Comparison of ENCODE assay signal across 8 cellular contexts in the genomic region with DNA sequence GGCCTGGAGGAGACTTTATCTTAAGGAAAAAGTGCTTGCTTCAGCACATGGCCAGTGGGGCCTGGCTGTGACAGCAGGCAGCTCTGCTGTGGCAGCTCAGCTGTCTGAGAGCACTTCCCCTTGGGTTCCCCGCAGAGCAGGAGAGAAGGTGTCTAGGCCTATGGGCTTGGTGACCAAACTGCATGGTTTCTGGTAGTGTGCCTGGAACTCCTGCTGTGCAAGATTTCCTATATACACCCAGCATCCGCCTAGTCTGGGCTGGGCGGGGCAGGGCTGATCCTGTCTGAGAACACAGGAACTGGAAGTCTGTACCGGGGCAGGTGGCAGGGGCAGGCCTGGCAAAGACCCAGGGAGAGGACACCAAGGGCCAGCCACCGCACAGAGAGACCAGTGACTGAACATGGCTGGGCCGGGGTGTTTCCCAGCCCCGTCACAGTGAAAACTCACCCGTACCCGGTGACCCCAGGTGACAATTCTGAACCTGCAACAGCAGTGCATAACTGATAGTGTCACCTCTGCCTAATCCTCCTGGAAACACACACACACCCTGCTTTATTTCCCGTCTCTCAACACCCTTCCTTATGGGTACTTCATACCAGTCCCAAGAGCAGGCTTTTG. TPM values are rescaled to one million over a fixed set of nuclear protein-coding genes. Genes with fewer than 3 reads are reported as not detected.
A peak's percentile ranks its signal among the peaks of the same experiment; 100 is the strongest.
DNase-seq lines count a peak whose midpoint lies in the region; ATAC-seq and TF ChIP-seq lines count a peak whose summit lies in the region.

No MANE protein-coding gene starts in this region.

- H3K56ac ChIP-seq in IMR-90 (ENCODE audit: extremely low read depth, insufficient read depth, low read length) = no peak overlapping the region

- H2BK120ac ChIP-seq in IMR-90 (ENCODE audit: low read depth, low read length) = no peak overlapping the region

- H2AK5ac ChIP-seq in IMR-90 (ENCODE audit: low read depth, low read length) = peak overlapping the region; percentile 43; the same call in 1 of the 2 replicates

- H3K9ac ChIP-seq in IMR-90 (ENCODE audit: low read depth, low read length) = no peak overlapping the region

- in situ Hi-C loops in IMR-90 (cut with MboI; ENCODE audit: low sequenced_read_pairs) = no loop called here

- H4K20me1 ChIP-seq in IMR-90 (ENCODE audit: insufficient read depth, low read length) = peaks cover 6% of the 10 kb centered on the region

- H3K4me1 ChIP-seq in IMR-90 (ENCODE audit: control insufficient read depth, insufficient read depth, low read length) (peaks cover 18% of the 10 kb centered on the region), cardiac muscle cell (ENCODE audit: low read depth) (peaks cover 14% of the 10 kb centered on the region), spleen (peaks cover 40 to 99% (median 85%) of the 10 kb centered on the region in 6 donors)

- no peak overlapping the region for H3K18ac ChIP-seq in IMR-90 (ENCODE audit: low read depth, low read length)

- H3K79me1 ChIP-seq in IMR-90 (ENCODE audit: low read depth in 1 of 2, low read length in 2 of 2) = peaks cover 15 to 72% of the 10 kb centered on the region in 2 experiments; a peak in 3 of 4 replicates

- peak; percentile 55 for ATAC-seq in GM21381 (IDR thresholded peaks at IDR 0.05; ENCODE audit: unreplicated experiment)
- no peak for ATAC-seq in IMR-90 (ENCODE audit: low read depth)

- H3K9me1 ChIP-seq in IMR-90 (ENCODE audit: insufficient read depth, low read length) = peaks cover 26% of the 10 kb centered on the region

- dilution Hi-C loops in IMR-90 (cut with HindIII; ENCODE audit: low sequenced_read_pairs, unreplicated experiment) = no loop called here

- CTCF ChIA-PET in IMR-90 (lab: Yijun Ruan, JAX) = no interaction called here

- WGBS in IMR-90 (ENCODE audit: extremely low coverage in 2 of 2, insufficient read length in 1 of 2), 2 experiments = 87% methylated on average over 4 of the region's 10 CpGs; no CpG with 5 or more reads in 1 of the 2 experiments
- WGBS in spleen, 5 donors = 30 to 41% (median 34%) methylated on average over 10 of the region's 10 CpGs

- H2BK20ac ChIP-seq in IMR-90 (ENCODE audit: low read depth, low read length) = no peak overlapping the region

- H3K9me3 ChIP-seq in IMR-90 (ENCODE audit: control insufficient read depth, insufficient read depth, low read length) (no peaks in the 10 kb centered on the region), cardiac muscle cell (ENCODE audit: low read depth) (no peaks in the 10 kb centered on the region), spleen (no peaks in the 10 kb centered on the region)

- H4K91ac ChIP-seq in IMR-90 (ENCODE audit: insufficient read depth, low read depth, low read length) = no peak overlapping the region; the same call in 1 of the 2 replicates

- no peak overlapping the region for H2BK5ac ChIP-seq in IMR-90 (ENCODE audit: low read depth, low read length, poor library complexity, severe bottlenecking)

- H3K4me3 ChIP-seq in GM12864 (ENCODE audit: low read depth, low read length) = no peak overlapping the region
- no peak overlapping the region for H3K4me3 ChIP-seq in IMR-90 (ENCODE audit: insufficient read depth, low read depth, low read length)
- H3K4me3 ChIP-seq in cardiac muscle cell = no peak overlapping the region
- H3K4me3 ChIP-seq in spleen = peak overlapping the region in 1 of 8 donors; percentile 11

- H3K4ac ChIP-seq in IMR-90 (ENCODE audit: low read depth, low read length) = no peak overlapping the region; the same call in 1 of the 2 replicates

- no peak overlapping the region for H3K14ac ChIP-seq in IMR-90 (replicated peaks; ENCODE audit: low read depth, low read length)

- H3K27me3 ChIP-seq in IMR-90 (ENCODE audit: control insufficient read depth, insufficient read depth, low read length) = no peaks in the 10 kb centered on the region
- H3K27me3 ChIP-seq in cardiac muscle cell = no peaks in the 10 kb centered on the region
- no peaks in the 10 kb centered on the region for H3K27me3 ChIP-seq in spleen (replicated peaks in 1 of 7)

- no peak overlapping the region for H3K4me2 ChIP-seq in IMR-90 (ENCODE audit: low read depth, low read length)

- no peaks in the 10 kb centered on the region for H3K36me3 ChIP-seq in IMR-90 (ENCODE audit: control insufficient read depth, insufficient read depth, low read length)
- no peaks in the 10 kb centered on the region for H3K36me3 ChIP-seq in cardiac muscle cell
- no peaks in the 10 kb centered on the region for H3K36me3 ChIP-seq in spleen

- H2AK9ac ChIP-seq in IMR-90 (replicated peaks; ENCODE audit: low read depth, low read length, poor library complexity) = no peak overlapping the region

- DNase-seq in GM12864 (ENCODE audit: low read depth) (peak; percentile 74), IMR-90 (no peak), T-helper 22 cell (ENCODE audit: low read depth) (peak; percentile 6), cardiac muscle cell (ENCODE audit: low read depth in 1 of 2, low spot score in 1 of 2) (peak in 1 of 2 donors; percentile 34), spleen (peak; percentile 90), kidney glomerular epithelial cell (lab: John Stamatoyannopoulos, UW) (no peak), cerebellar nuclear complex (lab: John Stamatoyannopoulos, UW) (no peak)

- no peak overlapping the region for H2BK15ac ChIP-seq in IMR-90 (ENCODE audit: low read depth, low read length)

- H4K5ac ChIP-seq in IMR-90 (ENCODE audit: low read depth, low read length) = no peak overlapping the region

- H3K23ac ChIP-seq in IMR-90 (ENCODE audit: low read depth, low read length) = peak overlapping the region; percentile 48; the same call in 1 of the 2 replicates

- POLR2A ChIA-PET in IMR-90 (lab: Charles Lee; ENCODE audit: unreplicated experiment) = no interaction called here

- TF ChIP-seq POLR2A in IMR-90 (IDR thresholded peaks at IDR 0.05; ENCODE audit: low read depth, low read length) (no peak), spleen (IDR thresholded peaks at IDR 0.05) (no peak)

- no TSS peak for BruUV-seq in IMR-90 (replicated peaks; lab: Mats Ljungman, UMichigan)

- H2AFZ ChIP-seq in IMR-90 (replicated peaks; ENCODE audit: low read length, poor library complexity) = no peak overlapping the region

- peak overlapping the region in 1 of 2 experiments; percentile 11; a peak in 1 of 4 replicates for H4K8ac ChIP-seq in IMR-90 (ENCODE audit: low read depth in 2 of 2, low read length in 2 of 2)

- intact Hi-C loops in IMR-90 (cut with micrococcal nuclease) = no loop called here
- intact Hi-C loops in spleen (cut with DNase I; ENCODE audit: low total_unique reads) = no loop called here

- TF ChIP-seq CTCF in GM12864 (IDR thresholded peaks at IDR 0.05; ENCODE audit: low read depth, low read length, missing control alignments) (no peak), IMR-90 (conservative IDR thresholded peaks at IDR 0.05; ENCODE audit: low read depth, low read length) (no peak), cardiac muscle cell (IDR thresholded peaks at IDR 0.05; ENCODE audit: low read depth, low read length) (no peak), spleen (IDR thresholded peaks at IDR 0.05 in 8 of 11, conservative IDR thresholded peaks at IDR 0.05 in 3 of 11) (no peak)

- no peak for TF ChIP-seq RAD21 in IMR-90 (IDR thresholded peaks at IDR 0.05; ENCODE audit: low read length)

- H3K27ac ChIP-seq in IMR-90 (ENCODE audit: insufficient read depth, low read length) (no peak overlapping the region), cardiac muscle cell (peak overlapping the region; percentile 66), spleen (peak overlapping the region; percentile 48 to 90 (median 78))

TF ChIP-seq in IMR-90, 13 proteins besides CTCF, POLR2A, EP300 and RAD21:
- TF ChIP-seq RFX5 (IDR thresholded peaks at IDR 0.05; ENCODE audit: low read depth, low read length) (no peak), FOS (IDR thresholded peaks at IDR 0.05; ENCODE audit: low read depth, low read length) (no peak)

RNA-seq across cellular contexts. Expression of a gene that starts 39.3 kb away (rescaled TPM):
- total RNA-seq in IMR-90 (2012; rRNA removed) (48.8 and 61.4 TPM in 2 replicates), cardiac muscle cell (22.8 and 54.8 TPM in 2 replicates), spleen (10 to 100 TPM; 63.4 to 93.3 (median 77.6) TPM)
- polyA plus RNA-seq in IMR-90 (2012; rRNA removed) (8.4 and 9.1 TPM in 2 replicates), cardiac muscle cell (78.9 and 93.3 TPM in 2 replicates), spleen (10 to 100 TPM; 16.7 to 19.0 (median 17.6) TPM)
- polyA plus RNA-seq in IMR-90 (2012; cell fraction: cytosol; rRNA removed) = 0.93 and 1.8 TPM in 2 replicates
- 1.9 and 26.7 TPM in 2 replicates for polyA plus RNA-seq in IMR-90 (2012; cell fraction: nucleus; rRNA removed; ENCODE audit: low replicate concordance)

RNA-seq across cellular contexts. Expression of a gene that starts 41.4 kb away (rescaled TPM):
- 1.1 TPM in 2 replicates for total RNA-seq in IMR-90 (2012; rRNA removed)
- 0.94 and 1.2 TPM in 2 replicates for polyA plus RNA-seq in IMR-90 (2012; rRNA removed)
- polyA plus RNA-seq in IMR-90 (2012; cell fraction: cytosol; rRNA removed) = 0.29 and 0.55 TPM in 2 replicates
- 0.41 and 0.61 TPM in 2 replicates for polyA plus RNA-seq in IMR-90 (2012; cell fraction: nucleus; rRNA removed; ENCODE audit: low replicate concordance)
- 0.12 TPM in 1 of 2 replicates, not detected in the other for total RNA-seq in cardiac muscle cell
- not detected in 2 replicates for polyA plus RNA-seq in cardiac muscle cell
- total RNA-seq in spleen = under 1 TPM in 1 of 7 donors, not detected in 6; 0.27 TPM
- under 1 TPM in 1 of 3 donors, not detected in 2; 0.10 TPM for polyA plus RNA-seq in spleen

Comparison
In these comparisons a context has a peak if more than half of its experiments do, and no peak if none do; other contexts are left out.
1. DNase-seq: peak in GM12864 (single experiment), T-helper 22 cell (single experiment) and spleen (single experiment); none in IMR-90 (single experiment), kidney glomerular epithelial cell (single experiment) and cerebellar nuclear complex (0 of 2).